ENCODE assay signal across 15 cellular contexts in the genomic region with DNA sequence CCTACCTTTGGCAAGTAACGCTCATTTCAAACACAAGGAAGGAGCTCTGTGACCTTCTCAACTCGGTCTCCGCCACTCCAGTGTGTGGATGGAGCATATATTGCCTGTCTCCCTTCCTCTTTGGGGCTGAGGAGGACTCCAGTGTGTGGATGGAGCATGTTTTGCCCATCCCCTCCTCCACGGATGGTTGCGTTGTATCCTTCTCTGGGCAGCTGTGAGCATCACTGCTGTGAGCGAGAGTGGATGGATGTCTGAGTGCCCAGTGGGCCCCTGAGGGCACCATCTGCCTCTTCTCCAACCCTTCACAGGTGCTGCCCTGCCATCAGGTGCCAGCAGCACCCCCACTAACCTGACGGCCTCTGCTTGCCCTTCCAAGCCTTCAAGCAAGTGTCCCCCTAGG.
DNase-seq lines count a peak whose midpoint lies in the region; ATAC-seq and TF ChIP-seq lines count a peak whose summit lies in the region.
"Had no signal": no experiment of that assay in that cellular context is flagged by ENCODE, and none has a peak within 500 bp of the region (broad histone marks: within the 10 kb centered on the region; RNA-seq: fewer than 3 reads in every experiment).

No MANE protein-coding gene starts in this region.

- H3K4me3 Mint-ChIP-seq in chondrocyte (ENCODE audit: unreplicated experiment) = no peak overlapping the region
- H3K4me3 Mint-ChIP-seq: CD4-positive, alpha-beta T cell had no signal

- no peak overlapping the region for H3K4ac ChIP-seq in neuronal stem cell (ENCODE audit: low read length)

- no peak overlapping the region for H2AFZ ChIP-seq in neuronal stem cell (ENCODE audit: low read length)
- H2AFZ ChIP-seq: GM23248 had no signal

- no peak overlapping the region for H3K4me3 ChIP-seq in neuronal stem cell (ENCODE audit: low read length in 2 of 2)
- H3K4me3 ChIP-seq: GM23248 had no signal

- H3K27me3 Mint-ChIP-seq in chondrocyte (ENCODE audit: low read depth) = peaks cover 23% of the 10 kb centered on the region

- H3K9ac ChIP-seq in neuronal stem cell (ENCODE audit: low read depth, low read length, poor library complexity) = no peak overlapping the region
- H3K9ac ChIP-seq: GM23248 had no signal

- H4K91ac ChIP-seq in neuronal stem cell (ENCODE audit: low read depth, low read length, poor library complexity) = no peak overlapping the region

- peak overlapping the region; percentile 15 for H3K14ac ChIP-seq in neuronal stem cell (ENCODE audit: low read length)

- H2BK5ac ChIP-seq in neuronal stem cell (ENCODE audit: low read length) = no peak overlapping the region

- no peak overlapping the region for H3K27ac ChIP-seq in neuronal stem cell (replicated peaks; ENCODE audit: low read length)
- H3K27ac ChIP-seq: C4-2B, GM23248, HL-60 had no signal

- no peak overlapping the region for H4K8ac ChIP-seq in neuronal stem cell (ENCODE audit: low read depth, low read length)

- H3K36me3 ChIP-seq in neuronal stem cell (replicated peaks in 1 of 2; ENCODE audit: control insufficient read depth in 2 of 2, insufficient read depth in 2 of 2, low read length in 2 of 2) = peaks cover 0 to 2% of the 10 kb centered on the region in 2 donors

- intact Hi-C loops in sciatic nerve (cut with DNase I) = no loop called here

- no peaks in the 10 kb centered on the region for H3K27me3 ChIP-seq in neuronal stem cell (ENCODE audit: control insufficient read depth in 3 of 3, insufficient read depth in 3 of 3, low read depth in 1 of 3, low read length in 3 of 3)

- H3K9me3 Mint-ChIP-seq in chondrocyte (ENCODE audit: low read depth) = peaks cover 5% of the 10 kb centered on the region
- H3K9me3 Mint-ChIP-seq: CD4-positive, alpha-beta T cell had no signal

- peak overlapping the region; percentile 81 for H2AK5ac ChIP-seq in neuronal stem cell (ENCODE audit: low read depth, low read length)

- no CpG with 5 or more reads among the region's 7 CpGs for WGBS in neuronal stem cell (ENCODE audit: extremely low coverage in 2 of 2, insufficient read length in 2 of 2, insufficient replicate concordance in 1 of 2), 2 donors

- DNase-seq in NCI-H69 (lab: John Stamatoyannopoulos, UW) = peak; percentile 56
- peak; percentile 42 for DNase-seq in chondrocyte (ENCODE audit: low spot score)
- no peak for DNase-seq in neuronal stem cell (ENCODE audit: low spot score)
- peak; percentile 14 for DNase-seq in sciatic nerve (ENCODE audit: low spot score)
- DNase-seq in NCI-H226 = no peak
- no peak for DNase-seq in AG08395 (ENCODE audit: low spot score)
- no peak for DNase-seq in NCI-H2081 treated with DMSO at 0.1 percent for 48 hours (lab: John Stamatoyannopoulos, UW)
- DNase-seq: ACHN; AML-193; Caco-2; CD4-positive, alpha-beta T cell; GM23248; HCEC 1CT had no signal

- peaks cover 5 to 7% of the 10 kb centered on the region in 2 donors for H3K9me3 ChIP-seq in neuronal stem cell (replicated peaks in 1 of 2; ENCODE audit: control insufficient read depth in 2 of 2, insufficient read depth in 1 of 2, low read depth in 1 of 2, low read length in 2 of 2)
- H3K9me3 ChIP-seq: Caco-2 had no signal

- H2BK120ac ChIP-seq in neuronal stem cell (ENCODE audit: low read depth, low read length) = no peak overlapping the region

- H3K23ac ChIP-seq in neuronal stem cell (ENCODE audit: low read depth, low read length, poor library complexity) = peak overlapping the region; percentile 25

- H3K27ac Mint-ChIP-seq in chondrocyte (ENCODE audit: unreplicated experiment) = no peak overlapping the region
- H3K27ac Mint-ChIP-seq: CD4-positive, alpha-beta T cell had no signal

- H3K4me1 ChIP-seq in neuronal stem cell (ENCODE audit: control insufficient read depth in 2 of 2, insufficient read depth in 1 of 2, low read depth in 1 of 2, low read length in 2 of 2) = peaks cover 0 to 5% of the 10 kb centered on the region in 2 donors
- H3K4me1 ChIP-seq: Caco-2 had no signal

- no peak for TF ChIP-seq CTCF in chondrocyte (IDR thresholded peaks at IDR 0.05)

- no peak overlapping the region for H3K4me2 ChIP-seq in neuronal stem cell (ENCODE audit: insufficient read depth, low read length, poor library complexity, severe bottlenecking)

- peaks cover 2% of the 10 kb centered on the region for H3K36me3 Mint-ChIP-seq in chondrocyte (ENCODE audit: low read depth)

- H3K79me1 ChIP-seq in neuronal stem cell (ENCODE audit: low read depth, low read length) = peaks cover 2% of the 10 kb centered on the region

- peak overlapping the region; percentile 87 for H2BK15ac ChIP-seq in neuronal stem cell (ENCODE audit: low read length)

- H3K4me1 Mint-ChIP-seq in chondrocyte (ENCODE audit: low read depth) = no peaks in the 10 kb centered on the region

- H3K18ac ChIP-seq in neuronal stem cell (ENCODE audit: low read length) = peak overlapping the region; percentile 65

- ATAC-seq in sciatic nerve = no peak

- H2BK12ac ChIP-seq in neuronal stem cell (ENCODE audit: low read length) = no peak overlapping the region

Comparison
In these comparisons a context has a peak if more than half of its experiments do, and no peak if none do; other contexts are left out.
1. DNase-seq: peak in NCI-H69 (single experiment), chondrocyte (single experiment) and sciatic nerve (single experiment); none in neuronal stem cell (single experiment), NCI-H226 (single experiment), AG08395 (single experiment) and NCI-H2081 treated with DMSO at 0.1 percent for 48 hours (single experiment).